Comparison of ENCODE assay signal across 10 cellular contexts in genomic region chr15:89378699-89379422, GRCh38. TPM values are rescaled to one million over a fixed set of nuclear protein-coding genes. Genes with fewer than 3 reads are reported as not detected.
DNase-seq lines count a peak whose midpoint lies in the region; ATAC-seq, FAIRE-seq and TF ChIP-seq lines count a peak whose summit lies in the region.
"Had no signal": no experiment of that assay in that cellular context is flagged by ENCODE, and none has a peak within 500 bp of the region (broad histone marks: within the 10 kb centered on the region; RNA-seq: fewer than 3 reads in every experiment).

No MANE protein-coding gene starts in this region.

- POLR2A ChIA-PET in activated CD4-positive, alpha-beta memory T cell treated with anti-CD3 and anti-CD28 coated beads, Interleukin-2, amount 10 ng/mL, durations not matched to agents 7 days and 5 days (lab: Charles Lee): interaction anchor here (0.7 kb wide), 2 partner anchors 19 to 34 kb away, joined by 3 read pairs; no protein-coding TSS in a partner anchor
- POLR2A ChIA-PET in naive thymus-derived CD4-positive, alpha-beta T cell (lab: Charles Lee): no interaction called here

- H3K4me3 Mint-ChIP-seq in activated CD4-positive, alpha-beta memory T cell treated with anti-CD3 and anti-CD28 coated beads, Interleukin-2, amount 10 ng/mL, durations not matched to agents 7 days and 5 days: peak overlapping the region; percentile 4
- H3K4me3 Mint-ChIP-seq in endodermal cell (peak overlapping the region; percentile 43), HFFc6 (no peak overlapping the region)
- peak overlapping the region in 9 of 10 donors; percentile 69 to 84 (median 79) for H3K4me3 Mint-ChIP-seq in naive thymus-derived CD4-positive, alpha-beta T cell

- H3K9ac ChIP-seq in endodermal cell (ENCODE audit: extremely low read depth, low read length, poor library complexity, severe bottlenecking): no peak overlapping the region
- H3K9ac ChIP-seq in kidney (ENCODE audit: low read length in 2 of 2): no peak overlapping the region

- no peak for TF ChIP-seq EP300 in tibial nerve (IDR thresholded peaks at IDR 0.05)
- TF ChIP-seq EP300 in gastroesophageal sphincter (IDR thresholded peaks at IDR 0.05): no peak

- peaks cover 83% of the 10 kb centered on the region for H3K27me3 Mint-ChIP-seq in activated CD4-positive, alpha-beta memory T cell treated with anti-CD3 and anti-CD28 coated beads, Interleukin-2, amount 10 ng/mL, durations not matched to agents 7 days and 5 days
- H3K27me3 Mint-ChIP-seq in endodermal cell (ENCODE audit: insufficient read depth): peaks cover 100% of the 10 kb centered on the region
- H3K27me3 Mint-ChIP-seq in naive thymus-derived CD4-positive, alpha-beta T cell: peaks cover 70 to 93% (median 73%) of the 10 kb centered on the region in 5 donors
- peaks cover 75% of the 10 kb centered on the region for H3K27me3 Mint-ChIP-seq in HFFc6 (ENCODE audit: insufficient read depth)

- no peak overlapping the region for H3K27ac Mint-ChIP-seq in activated CD4-positive, alpha-beta memory T cell treated with anti-CD3 and anti-CD28 coated beads, Interleukin-2, amount 10 ng/mL, durations not matched to agents 7 days and 5 days
- H3K27ac Mint-ChIP-seq in endodermal cell (no peak overlapping the region), HFFc6 (no peak overlapping the region)
- H3K27ac Mint-ChIP-seq in naive thymus-derived CD4-positive, alpha-beta T cell: peak overlapping the region in 2 of 9 donors; percentile 45 to 69

- H3K27me3 ChIP-seq in endodermal cell (ENCODE audit: control insufficient read depth, insufficient read depth, low read length, poor library complexity, severe bottlenecking): peaks cover 100% of the 10 kb centered on the region
- peaks cover 6 to 7% of the 10 kb centered on the region in 2 donors for H3K27me3 ChIP-seq in naive thymus-derived CD4-positive, alpha-beta T cell (ENCODE audit: control insufficient read depth in 2 of 2, insufficient read depth in 2 of 2, low read length in 2 of 2)
- peaks cover 0 to 98% of the 10 kb centered on the region in 2 donors for H3K27me3 ChIP-seq in tibial nerve
- peaks cover 96% of the 10 kb centered on the region for H3K27me3 ChIP-seq in gastroesophageal sphincter

- H3K27ac ChIP-seq in endodermal cell (ENCODE audit: low read depth, low read length) (no peak overlapping the region), tibial nerve (no peak overlapping the region), kidney (ENCODE audit: low read depth in 2 of 2, low read length in 2 of 2) (no peak overlapping the region), gastroesophageal sphincter (no peak overlapping the region)
- H3K27ac ChIP-seq in naive thymus-derived CD4-positive, alpha-beta T cell (ENCODE audit: low read depth, low read length): no peak overlapping the region
- H3K27ac ChIP-seq: body of pancreas had no signal

- intact Hi-C loops in naive thymus-derived CD4-positive, alpha-beta T cell (cut with micrococcal nuclease): loop anchor here in 1 of 2 donors (2.0 kb wide), 2 partner anchors 20 to 44 kb away; partner anchors contain the start of gene POLG
- intact Hi-C loops in kidney (cut with DNase I): no loop called here

- TF ChIP-seq POLR2A in tibial nerve (IDR thresholded peaks at IDR 0.05) (no peak), gastroesophageal sphincter (IDR thresholded peaks at IDR 0.05) (no peak)

- peak; percentile 53 for ATAC-seq in naive thymus-derived CD4-positive, alpha-beta T cell
- ATAC-seq in gastroesophageal sphincter: no peak

- 61 to 83% methylated on average over 33 to 75 of the region's 75 CpGs for whole genome bisulfite sequencing in endodermal cell (ENCODE audit: insufficient coverage in 1 of 2, insufficient read length in 1 of 2), 2 experiments
- 8 to 10% methylated on average over 11 to 57 of the region's 75 CpGs for WGBS in tibial nerve, 2 donors
- 0% methylated on average over 1 of the region's 75 CpGs; no CpG with 5 or more reads in 1 of the 2 donors for WGBS in gastroesophageal sphincter (ENCODE audit: low coverage in 1 of 2), 2 donors

- H3K4me1 ChIP-seq in endodermal cell (ENCODE audit: control insufficient read depth, insufficient read depth, low read length) (no peaks in the 10 kb centered on the region), tibial nerve (peaks cover 0 to 19% (median 4%) of the 10 kb centered on the region in 4 donors), kidney (ENCODE audit: control insufficient read depth in 1 of 2, insufficient read depth in 1 of 2, low read depth in 1 of 2, low read length in 2 of 2) (no peaks in the 10 kb centered on the region), gastroesophageal sphincter (peaks cover 0 to 26% (median 11%) of the 10 kb centered on the region in 3 donors)
- no peaks in the 10 kb centered on the region for H3K4me1 ChIP-seq in naive thymus-derived CD4-positive, alpha-beta T cell (ENCODE audit: control insufficient read depth in 2 of 2, insufficient read depth in 2 of 2, low read length in 2 of 2)

- CTCF ChIA-PET in activated CD4-positive, alpha-beta memory T cell treated with anti-CD3 and anti-CD28 coated beads, Interleukin-2, amount 10 ng/mL, durations not matched to agents 7 days and 5 days (lab: Charles Lee): interaction anchor here (6.1 kb wide), 1 partner anchor 21 kb away, joined by 48 read pairs; no protein-coding TSS in a partner anchor
- CTCF ChIA-PET in naive thymus-derived CD4-positive, alpha-beta T cell (lab: Charles Lee): interaction anchor here (1.2 kb wide), 1 partner anchor 51 kb away, joined by 3 read pairs; no protein-coding TSS in a partner anchor

- no peaks in the 10 kb centered on the region for H3K9me3 Mint-ChIP-seq in activated CD4-positive, alpha-beta memory T cell treated with anti-CD3 and anti-CD28 coated beads, Interleukin-2, amount 10 ng/mL, durations not matched to agents 7 days and 5 days
- H3K9me3 Mint-ChIP-seq in endodermal cell (no peaks in the 10 kb centered on the region), HFFc6 (no peaks in the 10 kb centered on the region)
- no peaks in the 10 kb centered on the region for H3K9me3 Mint-ChIP-seq in naive thymus-derived CD4-positive, alpha-beta T cell

- no peaks in the 10 kb centered on the region for H3K36me3 ChIP-seq in endodermal cell (ENCODE audit: control insufficient read depth, insufficient read depth, low read length)
- H3K36me3 ChIP-seq in naive thymus-derived CD4-positive, alpha-beta T cell (ENCODE audit: control insufficient read depth in 2 of 3, insufficient read depth in 3 of 3, low read length in 3 of 3): no peaks in the 10 kb centered on the region
- no peaks in the 10 kb centered on the region for H3K36me3 ChIP-seq in tibial nerve
- no peaks in the 10 kb centered on the region for H3K36me3 ChIP-seq in kidney (ENCODE audit: control insufficient read depth in 1 of 2, insufficient read depth in 2 of 2, low read length in 2 of 2)
- no peaks in the 10 kb centered on the region for H3K36me3 ChIP-seq in gastroesophageal sphincter

- no peak for DNase-seq in activated CD4-positive, alpha-beta memory T cell treated with anti-CD3 and anti-CD28 coated beads, Interleukin-2, amount 10 ng/mL, durations not matched to agents 7 days and 5 days
- DNase-seq in endodermal cell: no peak
- DNase-seq in naive thymus-derived CD4-positive, alpha-beta T cell: peak in 3 of 9 donors; percentile 10 to 21 (median 14)
- no peak for DNase-seq in tibial nerve (ENCODE audit: low spot score in 2 of 2)
- DNase-seq in stimulated activated CD4-positive, alpha-beta T cell treated with anti-CD3 and anti-CD28 coated beads, Interleukin-4, amount 100 ng/mL, for 1 hour: no peak
- DNase-seq in kidney: no peak
- DNase-seq in HFFc6: no peak
- DNase-seq: body of pancreas; stimulated activated CD4-positive, alpha-beta T cell treated with anti-CD3 and anti-CD28 coated beads, Interleukin-15, amount 100 ng/mL, for 24 hours had no signal

- H3K4me3 ChIP-seq in endodermal cell (ENCODE audit: low read length) (no peak overlapping the region), tibial nerve (peak overlapping the region in 3 of 4 donors; percentile 21 to 45 (median 36)), kidney (ENCODE audit: low read length in 2 of 2) (peak overlapping the region in 1 of 2 donors; percentile 21), gastroesophageal sphincter (peak overlapping the region in 1 of 2 donors; percentile 46)
- H3K4me3 ChIP-seq in naive thymus-derived CD4-positive, alpha-beta T cell (ENCODE audit: low read length): peak overlapping the region; percentile 27
- H3K4me3 ChIP-seq: body of pancreas had no signal

- H3K9me3 ChIP-seq in endodermal cell (ENCODE audit: control insufficient read depth, low read length) (no peaks in the 10 kb centered on the region), tibial nerve (no peaks in the 10 kb centered on the region), kidney (ENCODE audit: control insufficient read depth in 1 of 2, low read length in 2 of 2) (no peaks in the 10 kb centered on the region), gastroesophageal sphincter (no peaks in the 10 kb centered on the region)
- no peaks in the 10 kb centered on the region for H3K9me3 ChIP-seq in naive thymus-derived CD4-positive, alpha-beta T cell (ENCODE audit: control insufficient read depth in 2 of 3, low read length in 3 of 3)
- H3K9me3 ChIP-seq: body of pancreas had no signal

- no peak for FAIRE-seq in kidney (lab: Jason Lieb, UNC)

- no peaks in the 10 kb centered on the region for H3K4me1 Mint-ChIP-seq in activated CD4-positive, alpha-beta memory T cell treated with anti-CD3 and anti-CD28 coated beads, Interleukin-2, amount 10 ng/mL, durations not matched to agents 7 days and 5 days
- H3K4me1 Mint-ChIP-seq in endodermal cell (peaks cover 3% of the 10 kb centered on the region), HFFc6 (ENCODE audit: low read depth) (no peaks in the 10 kb centered on the region)
- peaks cover 0 to 20% (median 8%) of the 10 kb centered on the region in 7 donors for H3K4me1 Mint-ChIP-seq in naive thymus-derived CD4-positive, alpha-beta T cell

- no peaks in the 10 kb centered on the region for H3K36me3 Mint-ChIP-seq in activated CD4-positive, alpha-beta memory T cell treated with anti-CD3 and anti-CD28 coated beads, Interleukin-2, amount 10 ng/mL, durations not matched to agents 7 days and 5 days (ENCODE audit: low read depth)
- H3K36me3 Mint-ChIP-seq in endodermal cell (ENCODE audit: low read depth): no peaks in the 10 kb centered on the region
- H3K36me3 Mint-ChIP-seq in naive thymus-derived CD4-positive, alpha-beta T cell: no peaks in the 10 kb centered on the region
- no peaks in the 10 kb centered on the region for H3K36me3 Mint-ChIP-seq in HFFc6 (ENCODE audit: low read depth)

- TF ChIP-seq CTCF in endodermal cell (conservative IDR thresholded peaks at IDR 0.05) (no peak), tibial nerve (IDR thresholded peaks at IDR 0.05) (no peak), kidney (IDR thresholded peaks at IDR 0.05; ENCODE audit: borderline replicate concordance, extremely low read depth, insufficient read depth) (no peak), gastroesophageal sphincter (IDR thresholded peaks at IDR 0.05) (no peak), HFFc6 (IDR thresholded peaks at IDR 0.05) (no peak)

RNA-seq across cellular contexts. Expression of gene POLG, which starts 44.2 kb away (rescaled TPM):
- 100 to 1,000 TPM; 106 to 109 TPM for total RNA-seq in activated CD4-positive, alpha-beta memory T cell treated with anti-CD3 and anti-CD28 coated beads, Interleukin-2, amount 10 ng/mL, durations not matched to agents 7 days and 5 days
- 10 to 100 TPM; 55.3 to 60.2 TPM for total RNA-seq in endodermal cell
- polyA plus RNA-seq in endodermal cell (2013, experiment 1 of 2): 39.6 TPM
- 40.7 TPM for polyA plus RNA-seq in endodermal cell (2013, experiment 2 of 2)
- total RNA-seq in naive thymus-derived CD4-positive, alpha-beta T cell: 100 to 1,000 TPM; 121 to 136 (median 129) TPM
- 10 to 100 TPM; 24.0 to 61.3 TPM for polyA plus RNA-seq in naive thymus-derived CD4-positive, alpha-beta T cell
- total RNA-seq in tibial nerve: 100 to 1,000 TPM in 2 of 4 donors, 10 to 100 TPM in 2; 76.9 to 113 (median 103) TPM
- 72.4 TPM for total RNA-seq in kidney
- polyA plus RNA-seq in kidney (ENCODE audit: insufficient read depth, low read depth, low replicate concordance): 28.6 TPM
- 10 to 100 TPM; 40.5 to 57.3 (median 49.2) TPM for total RNA-seq in gastroesophageal sphincter
- total RNA-seq in HFFc6 (2021; fragmentation: NEBNext Ultra II Directional; extraction: Animal tissue kit (Norgen Biotek cat#: 25700)): 10 to 100 TPM; 33.1 to 48.3 (median 35.2) TPM
